9 cellular contexts compared by ENCODE assay signal in genomic region chr3:27590437-27591320, GRCh38.
DNase-seq lines count a peak whose midpoint lies in the region; TF ChIP-seq lines count a peak whose summit lies in the region.
"Had no signal": no experiment of that assay in that cellular context is flagged by ENCODE, and none has a peak within 500 bp of the region (broad histone marks: within the 10 kb centered on the region; RNA-seq: fewer than 3 reads in every experiment).

No MANE protein-coding gene starts in this region.

- H3K36me3 Mint-ChIP-seq in activated CD4-positive, alpha-beta T cell treated with anti-CD3 and anti-CD28 coated beads, Interleukin-2, amount 10 ng/mL, durations not matched to agents 7 days and 5 days (ENCODE audit: low read depth) = peaks cover 3% of the 10 kb centered on the region

- 41% methylated on average over 5 of the region's 5 CpGs for WGBS in smooth muscle cell (ENCODE audit: low lambda C conversion rate)

- peak overlapping the region; percentile 73 for H3K27ac ChIP-seq in smooth muscle cell (ENCODE audit: low read depth)
- H3K27ac ChIP-seq: 22Rv1 had no signal

- POLR2A ChIA-PET in activated CD4-positive, alpha-beta T cell treated with anti-CD3 and anti-CD28 coated beads, Interleukin-2, amount 10 ng/mL, durations not matched to agents 7 days and 5 days (lab: Charles Lee) = interaction anchor here (0.7 to 1.5 kb wide), 2 partner anchors 42 to 107 kb away, joined by 3 to 5 read pairs; partner anchors contain the start of gene SLC4A7

- CTCF ChIA-PET in activated CD4-positive, alpha-beta T cell treated with anti-CD3 and anti-CD28 coated beads, Interleukin-2, amount 10 ng/mL, durations not matched to agents 7 days and 5 days (lab: Charles Lee) = interaction anchor here (0.6 to 2.6 kb wide), 8 partner anchors 15 to 42 kb away, joined by 3 to 5 read pairs (median 4); no protein-coding TSS in a partner anchor

- peak overlapping the region; percentile 79 for H3K4me2 ChIP-seq in smooth muscle cell

- DNase-seq in DMS53 (lab: John Stamatoyannopoulos, UW) (peak; percentile 2), DMS53 treated with DMSO at 0.1 percent for 48 hours (lab: John Stamatoyannopoulos, UW; ENCODE audit: unreplicated experiment) (no peak), globus pallidus (ENCODE audit: low spot score) (peak; percentile 49), smooth muscle cell (lab: John Stamatoyannopoulos, UW; ENCODE audit: unreplicated experiment) (no peak), NCI-H1092 treated with DMSO at 0.1 percent for 48 hours (lab: John Stamatoyannopoulos, UW) (no peak), NCI-H82 (lab: John Stamatoyannopoulos, UW) (no peak)
- peak; percentile 9 for DNase-seq in activated CD4-positive, alpha-beta T cell treated with anti-CD3 and anti-CD28 coated beads, Interleukin-2, amount 10 ng/mL, durations not matched to agents 7 days and 5 days
- no peak for DNase-seq in activated effector memory CD4-positive, alpha-beta T cell treated with Interleukin-2 at 50 U/mL for 16 hours

- peaks cover 21% of the 10 kb centered on the region for H3K4me1 ChIP-seq in smooth muscle cell (ENCODE audit: low read depth)

- no peak overlapping the region for H3K4me3 ChIP-seq in smooth muscle cell

- H4K20me1 ChIP-seq in smooth muscle cell (ENCODE audit: low read depth) = no peaks in the 10 kb centered on the region

- H3K9ac ChIP-seq in smooth muscle cell (ENCODE audit: low read depth) = peak overlapping the region; percentile 17

- no peaks in the 10 kb centered on the region for H3K36me3 ChIP-seq in smooth muscle cell (ENCODE audit: low read depth)

- no peaks in the 10 kb centered on the region for H3K79me2 ChIP-seq in smooth muscle cell (ENCODE audit: low read depth)

- peaks cover 9% of the 10 kb centered on the region for H3K9me3 Mint-ChIP-seq in activated CD4-positive, alpha-beta T cell treated with anti-CD3 and anti-CD28 coated beads, Interleukin-2, amount 10 ng/mL, durations not matched to agents 7 days and 5 days

- peak overlapping the region; percentile 76 for H3K27ac Mint-ChIP-seq in activated CD4-positive, alpha-beta T cell treated with anti-CD3 and anti-CD28 coated beads, Interleukin-2, amount 10 ng/mL, durations not matched to agents 7 days and 5 days

- H3K4me1 Mint-ChIP-seq in activated CD4-positive, alpha-beta T cell treated with anti-CD3 and anti-CD28 coated beads, Interleukin-2, amount 10 ng/mL, durations not matched to agents 7 days and 5 days = peaks cover 25% of the 10 kb centered on the region

- TF ChIP-seq CTCF in smooth muscle cell (IDR thresholded peaks at IDR 0.05; ENCODE audit: borderline replicate concordance, insufficient read depth, poor library complexity, severe bottlenecking) = no peak

- peak overlapping the region; percentile 64 for H2AFZ ChIP-seq in smooth muscle cell (ENCODE audit: low read depth)

- H3K9me3 ChIP-seq in smooth muscle cell (replicated peaks; ENCODE audit: low read depth) = no peaks in the 10 kb centered on the region

- no peaks in the 10 kb centered on the region for H3K27me3 ChIP-seq in smooth muscle cell (ENCODE audit: low read depth)

- no peaks in the 10 kb centered on the region for H3K27me3 Mint-ChIP-seq in activated CD4-positive, alpha-beta T cell treated with anti-CD3 and anti-CD28 coated beads, Interleukin-2, amount 10 ng/mL, durations not matched to agents 7 days and 5 days

- H3K4me3 Mint-ChIP-seq in activated CD4-positive, alpha-beta T cell treated with anti-CD3 and anti-CD28 coated beads, Interleukin-2, amount 10 ng/mL, durations not matched to agents 7 days and 5 days = no peak overlapping the region

- H3F3A ChIP-seq in smooth muscle cell (ENCODE audit: low read depth) = peaks cover 15% of the 10 kb centered on the region

Comparison
In these comparisons a context has a peak if more than half of its experiments do, and no peak if none do; other contexts are left out.
1. DNase-seq: peak in DMS53 (single experiment), activated CD4-positive, alpha-beta T cell treated with anti-CD3 and anti-CD28 coated beads, Interleukin-2, amount 10 ng/mL, durations not matched to agents 7 days and 5 days (single experiment) and globus pallidus (single experiment); none in DMS53 treated with DMSO at 0.1 percent for 48 hours (single experiment), smooth muscle cell (single experiment), activated effector memory CD4-positive, alpha-beta T cell treated with Interleukin-2 at 50 U/mL for 16 hours (single experiment), NCI-H1092 treated with DMSO at 0.1 percent for 48 hours (single experiment) and NCI-H82 (single experiment).